Comparison of ENCODE assay signal across 7 cellular contexts in genomic region chr22:43811777-43812148, GRCh38. TPM values are rescaled to one million over a fixed set of nuclear protein-coding genes. Genes with fewer than 3 reads are reported as not detected.
DNase-seq lines count a peak whose midpoint lies in the region; ATAC-seq and TF ChIP-seq lines count a peak whose summit lies in the region.

No MANE protein-coding gene starts in this region.

- H3K4me1 ChIP-seq in iPS DF 6.9 (ENCODE audit: control insufficient read depth, insufficient read depth, low read length): no peaks in the 10 kb centered on the region
- H3K4me1 ChIP-seq in spleen: peaks cover 5 to 25% (median 17%) of the 10 kb centered on the region in 6 donors

- intact Hi-C loops in spleen (cut with DNase I; ENCODE audit: low total_unique reads): no loop called here

- H3K27ac ChIP-seq in iPS DF 6.9 (ENCODE audit: low read length) (no peak overlapping the region), spleen (peak overlapping the region; percentile 69 to 89 (median 82))

- H3K4me3 Mint-ChIP-seq in activated naive CD8-positive, alpha-beta T cell: peak overlapping the region; percentile 94

- ATAC-seq in GM19025 (IDR thresholded peaks at IDR 0.05; ENCODE audit: low read depth, unreplicated experiment): peak; percentile 10
- ATAC-seq in HG03378 (IDR thresholded peaks at IDR 0.05; ENCODE audit: unreplicated experiment): peak; percentile 13

- no CpG with 5 or more reads among the region's 21 CpGs for WGBS in iPS DF 6.9 (ENCODE audit: insufficient coverage, insufficient read length)
- WGBS in spleen, 5 donors: 0 to 1% (median 0%) methylated on average over 9 to 21 of the region's 21 CpGs

- DNase-seq in iPS DF 6.9 (ENCODE audit: low read depth, low spot score) (no peak), spleen (no peak), SW 1271 (lab: John Stamatoyannopoulos, UW) (no peak), NCI-H187 (lab: John Stamatoyannopoulos, UW) (no peak)

- H3K4me1 Mint-ChIP-seq in activated naive CD8-positive, alpha-beta T cell (ENCODE audit: low read depth): peaks cover 23% of the 10 kb centered on the region

- peak overlapping the region; percentile 60; the same call in 1 of the 2 replicates for H3K4me3 ChIP-seq in iPS DF 6.9 (ENCODE audit: low read length)
- H3K4me3 ChIP-seq in spleen: peak overlapping the region; percentile 74 to 99 (median 92)

- no peaks in the 10 kb centered on the region for H3K9me3 ChIP-seq in iPS DF 6.9 (ENCODE audit: control insufficient read depth, insufficient read depth, low read length)
- no peaks in the 10 kb centered on the region for H3K9me3 ChIP-seq in spleen

- H3K36me3 ChIP-seq in iPS DF 6.9 (ENCODE audit: control insufficient read depth, insufficient read depth, low read length): no peaks in the 10 kb centered on the region
- H3K36me3 ChIP-seq in spleen: peaks cover 0 to 5% (median 0%) of the 10 kb centered on the region in 6 donors

- H3K27me3 ChIP-seq in iPS DF 6.9 (ENCODE audit: control insufficient read depth, insufficient read depth, low read length) (no peaks in the 10 kb centered on the region), spleen (replicated peaks in 1 of 7) (no peaks in the 10 kb centered on the region)

- no peaks in the 10 kb centered on the region for H3K9me3 Mint-ChIP-seq in activated naive CD8-positive, alpha-beta T cell (ENCODE audit: low read depth)

- H3K27ac Mint-ChIP-seq in activated naive CD8-positive, alpha-beta T cell: peak overlapping the region; percentile 82

- no peak for TF ChIP-seq CTCF in spleen (IDR thresholded peaks at IDR 0.05 in 8 of 11, conservative IDR thresholded peaks at IDR 0.05 in 3 of 11)

- no peak for TF ChIP-seq POLR2A in spleen (IDR thresholded peaks at IDR 0.05)

- peaks cover 7% of the 10 kb centered on the region for H3K36me3 Mint-ChIP-seq in activated naive CD8-positive, alpha-beta T cell

- peaks cover 2% of the 10 kb centered on the region for H3K27me3 Mint-ChIP-seq in activated naive CD8-positive, alpha-beta T cell

RNA-seq across cellular contexts. Expression of gene EFCAB6, which starts 0.3 kb away (rescaled TPM):
- total RNA-seq in spleen: 1 to 10 TPM in 4 of 7 donors, under 1 TPM in 3; 0.44 to 2.8 (median 1.2) TPM
- under 1 TPM; 0.07 to 0.19 (median 0.14) TPM for polyA plus RNA-seq in spleen

RNA-seq across cellular contexts. Expression of gene SULT4A1, which starts 50.5 kb away (rescaled TPM):
- 1 to 10 TPM in 6 of 7 donors, under 1 TPM in 1; 0.70 to 5.1 (median 2.6) TPM for total RNA-seq in spleen
- polyA plus RNA-seq in spleen: 1 to 10 TPM in 1 of 3 donors, under 1 TPM in 2; 0.35 to 1.3 (median 0.46) TPM
